Comparison of ENCODE assay signal across 9 cellular contexts in the genomic region with DNA sequence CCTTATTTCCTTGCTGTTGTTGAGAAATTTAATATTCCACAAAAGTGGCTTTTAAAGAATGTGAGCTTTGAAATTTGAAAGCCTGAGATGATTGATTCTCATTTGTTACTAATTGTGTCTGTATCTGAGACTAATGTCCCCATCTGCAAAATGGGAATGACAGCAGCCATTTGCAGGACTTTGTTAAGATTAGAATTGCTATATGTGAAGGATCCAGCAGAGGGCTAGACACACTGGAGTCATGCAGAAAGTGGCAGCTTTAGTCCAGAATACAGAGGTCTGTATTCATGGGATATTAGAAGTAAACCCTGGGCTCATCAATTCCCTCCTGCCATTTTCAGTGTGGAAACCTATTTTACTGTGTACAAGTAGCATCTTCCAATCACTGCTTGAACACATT.
DNase-seq lines count a peak whose midpoint lies in the region; ATAC-seq, FAIRE-seq and TF ChIP-seq lines count a peak whose summit lies in the region.
"Had no signal": no experiment of that assay in that cellular context is flagged by ENCODE, and none has a peak within 500 bp of the region (broad histone marks: within the 10 kb centered on the region; RNA-seq: fewer than 3 reads in every experiment).

No MANE protein-coding gene starts in this region.

- H3K9me3 ChIP-seq in K562 (replicated peaks; ENCODE audit: control insufficient read depth, insufficient read depth, low read depth, low read length), result no peaks in the 10 kb centered on the region
- peaks cover 0 to 6% (median 0%) of the 10 kb centered on the region in 4 donors for H3K9me3 ChIP-seq in esophagus muscularis mucosa

- H4K20me1 ChIP-seq in K562 (replicated peaks; ENCODE audit: control insufficient read depth, insufficient read depth, low read length), result no peaks in the 10 kb centered on the region

- peak; percentile 48 for FAIRE-seq in K562 (lab: Jason Lieb, UNC)

- H3K9ac ChIP-seq in K562 (ENCODE audit: insufficient read depth in 1 of 2, low read depth in 2 of 2, low read length in 2 of 2), result no peak overlapping the region

- CTCF ChIA-PET in BJ (lab: Yijun Ruan, JAX), result interaction anchor here (0.5 kb wide), 1 partner anchor 305 kb away, joined by 3 read pairs; no protein-coding TSS in a partner anchor
- CTCF ChIA-PET in K562 (lab: Yijun Ruan, JAX; ENCODE audit: low intra/inter-chr PET ratio), result interaction anchor here (1.6 kb wide), 1 partner anchor 418 kb away, joined by 5 read pairs; no protein-coding TSS in a partner anchor

- no peaks in the 10 kb centered on the region for H3K4me1 ChIP-seq in K562 (replicated peaks in 1 of 2; ENCODE audit: control insufficient read depth in 2 of 2, insufficient read depth in 2 of 2, low read length in 2 of 2)
- H3K4me1 ChIP-seq in esophagus muscularis mucosa, result no peaks in the 10 kb centered on the region

- BruUV-seq in K562 (replicated peaks; lab: Mats Ljungman, UMichigan), result no TSS peak

- H3K4me2 ChIP-seq in K562 (ENCODE audit: insufficient read depth, low read length), result no peak overlapping the region

- no peaks in the 10 kb centered on the region for H3K27me3 ChIP-seq in BJ (ENCODE audit: control insufficient read depth, insufficient read depth, low read length)
- H3K27me3 ChIP-seq in K562 (ENCODE audit: control insufficient read depth in 2 of 2, insufficient read depth in 2 of 2, low read length in 2 of 2), result no peaks in the 10 kb centered on the region
- no peaks in the 10 kb centered on the region for H3K27me3 ChIP-seq in esophagus muscularis mucosa

- TF ChIP-seq CTCF in BJ (IDR thresholded peaks at IDR 0.05; ENCODE audit: insufficient read depth, low read depth, low read length) (peak; percentile 12; the same call in 1 of the 2 replicates), K562 (IDR thresholded peaks at IDR 0.05 in 2 of 3, conservative IDR thresholded peaks at IDR 0.05 in 1 of 3; ENCODE audit: insufficient read depth in 2 of 3, low read depth in 1 of 3, low read length in 3 of 3) (peak; percentile 8 to 40 (median 29); a peak in 1 of 6 replicates), esophagus muscularis mucosa (IDR thresholded peaks at IDR 0.05) (no peak)

- TF ChIP-seq RAD21 in K562 (CRISPR knock-in tag; conservative IDR thresholded peaks at IDR 0.05 in 1 of 2, IDR thresholded peaks at IDR 0.05 in 1 of 2), result peak in 1 of 2 experiments; percentile 23; a peak in 1 of 4 replicates

- intact Hi-C loops in K562 (cut with micrococcal nuclease) (loop anchor here (10.0 kb wide), 1 partner anchor 115 kb away; no protein-coding TSS in a partner anchor), esophagus muscularis mucosa (cut with DNase I) (no loop called here)

- no peaks in the 10 kb centered on the region for H3K79me2 ChIP-seq in K562 (ENCODE audit: control insufficient read depth, insufficient read depth, low read length)

- DNase-seq in BJ (ENCODE audit: low read depth) (no peak), K562 (ENCODE audit: extremely low read depth in 1 of 4, low spot score in 3 of 4) (peak in 2 of 4 experiments; percentile 15 to 25), esophagus muscularis mucosa (ENCODE audit: extremely low spot score) (no peak), GM19238 (ENCODE audit: insufficient read length, low spot score) (no peak)
- no peak for DNase-seq in stimulated activated CD4-positive, alpha-beta T cell treated with anti-CD3 and anti-CD28 coated beads, Interleukin-12 subunit alpha, Interleukin-12 subunit beta, amount 100 ng/mL, for 4 hours
- DNase-seq in effector CD4-positive, alpha-beta T cell, result no peak
- DNase-seq: posterior cingulate gyrus had no signal

- H3K9me1 ChIP-seq in K562 (ENCODE audit: control insufficient read depth, insufficient read depth, low read length), result no peaks in the 10 kb centered on the region

- H3K4me3 ChIP-seq in BJ (ENCODE audit: low read depth, low read length), result no peak overlapping the region
- H3K4me3 ChIP-seq in K562, result no peak overlapping the region
- H3K4me3 ChIP-seq in esophagus muscularis mucosa, result no peak overlapping the region

- POLR2A ChIA-PET in BJ (lab: Charles Lee) (no interaction called here), K562 (lab: Yijun Ruan, JAX) (no interaction called here)

- no peak overlapping the region for H3K27ac ChIP-seq in K562 (ENCODE audit: extremely low read depth, low read depth, low read length)
- no peak overlapping the region for H3K27ac ChIP-seq in esophagus muscularis mucosa (replicated peaks in 1 of 4)

- TF ChIP-seq POLR2A in K562 (conservative IDR thresholded peaks at IDR 0.05) (no peak), esophagus muscularis mucosa (IDR thresholded peaks at IDR 0.05; ENCODE audit: low read depth) (no peak)

- in situ Hi-C loops in K562 (cut with MboI), result no loop called here

- TF ChIP-seq EP300 in K562 (IDR thresholded peaks at IDR 0.05; ENCODE audit: low read length) (no peak), esophagus muscularis mucosa (IDR thresholded peaks at IDR 0.05) (no peak)

- H3K36me3 ChIP-seq in BJ (ENCODE audit: control insufficient read depth, insufficient read depth, low read length) (no peaks in the 10 kb centered on the region), K562 (ENCODE audit: control insufficient read depth, insufficient read depth, low read length) (no peaks in the 10 kb centered on the region), esophagus muscularis mucosa (no peaks in the 10 kb centered on the region)

- ATAC-seq in GM19023 (IDR thresholded peaks at IDR 0.05; ENCODE audit: unreplicated experiment) (peak; percentile 80), HG03571 (IDR thresholded peaks at IDR 0.05; ENCODE audit: unreplicated experiment) (peak; percentile 61), K562 (peak; percentile 75; the same call in 2 of the 3 replicates)

- no peak overlapping the region for H2AFZ ChIP-seq in K562 (ENCODE audit: low read depth, low read length)

TF ChIP-seq in K562, 482 proteins besides CTCF, POLR2A, EP300 and RAD21:
- peak; percentile 27; the same call in 1 of the 2 replicates for TF ChIP-seq ZNF239 (CRISPR knock-in tag; IDR thresholded peaks at IDR 0.05)
- TF ChIP-seq, protein P1, sequence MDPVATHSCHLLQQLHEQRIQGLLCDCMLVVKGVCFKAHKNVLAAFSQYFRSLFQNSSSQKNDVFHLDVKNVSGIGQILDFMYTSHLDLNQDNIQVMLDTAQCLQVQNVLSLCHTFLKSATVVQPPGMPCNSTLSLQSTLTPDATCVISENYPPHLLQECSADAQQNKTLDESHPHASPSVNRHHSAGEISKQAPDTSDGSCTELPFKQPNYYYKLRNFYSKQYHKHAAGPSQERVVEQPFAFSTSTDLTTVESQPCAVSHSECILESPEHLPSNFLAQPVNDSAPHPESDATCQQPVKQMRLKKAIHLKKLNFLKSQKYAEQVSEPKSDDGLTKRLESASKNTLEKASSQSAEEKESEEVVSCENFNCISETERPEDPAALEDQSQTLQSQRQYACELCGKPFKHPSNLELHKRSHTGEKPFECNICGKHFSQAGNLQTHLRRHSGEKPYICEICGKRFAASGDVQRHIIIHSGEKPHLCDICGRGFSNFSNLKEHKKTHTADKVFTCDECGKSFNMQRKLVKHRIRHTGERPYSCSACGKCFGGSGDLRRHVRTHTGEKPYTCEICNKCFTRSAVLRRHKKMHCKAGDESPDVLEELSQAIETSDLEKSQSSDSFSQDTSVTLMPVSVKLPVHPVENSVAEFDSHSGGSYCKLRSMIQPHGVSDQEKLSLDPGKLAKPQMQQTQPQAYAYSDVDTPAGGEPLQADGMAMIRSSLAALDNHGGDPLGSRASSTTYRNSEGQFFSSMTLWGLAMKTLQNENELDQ (CRISPR knock-in tag; IDR thresholded peaks at IDR 0.05; ENCODE audit: borderline replicate concordance), result no peak

Comparison
In these comparisons a context has a peak if more than half of its experiments do, and no peak if none do; other contexts are left out.
1. CTCF ChIP-seq: peak in BJ (single experiment) and K562 (3 of 3); none in esophagus muscularis mucosa (0 of 3).
2. Peak in every context shown above with its lines, with median percentiles within 50 percentile points of each other: ATAC-seq.